10 cellular contexts compared by ENCODE assay signal in the genomic region with DNA sequence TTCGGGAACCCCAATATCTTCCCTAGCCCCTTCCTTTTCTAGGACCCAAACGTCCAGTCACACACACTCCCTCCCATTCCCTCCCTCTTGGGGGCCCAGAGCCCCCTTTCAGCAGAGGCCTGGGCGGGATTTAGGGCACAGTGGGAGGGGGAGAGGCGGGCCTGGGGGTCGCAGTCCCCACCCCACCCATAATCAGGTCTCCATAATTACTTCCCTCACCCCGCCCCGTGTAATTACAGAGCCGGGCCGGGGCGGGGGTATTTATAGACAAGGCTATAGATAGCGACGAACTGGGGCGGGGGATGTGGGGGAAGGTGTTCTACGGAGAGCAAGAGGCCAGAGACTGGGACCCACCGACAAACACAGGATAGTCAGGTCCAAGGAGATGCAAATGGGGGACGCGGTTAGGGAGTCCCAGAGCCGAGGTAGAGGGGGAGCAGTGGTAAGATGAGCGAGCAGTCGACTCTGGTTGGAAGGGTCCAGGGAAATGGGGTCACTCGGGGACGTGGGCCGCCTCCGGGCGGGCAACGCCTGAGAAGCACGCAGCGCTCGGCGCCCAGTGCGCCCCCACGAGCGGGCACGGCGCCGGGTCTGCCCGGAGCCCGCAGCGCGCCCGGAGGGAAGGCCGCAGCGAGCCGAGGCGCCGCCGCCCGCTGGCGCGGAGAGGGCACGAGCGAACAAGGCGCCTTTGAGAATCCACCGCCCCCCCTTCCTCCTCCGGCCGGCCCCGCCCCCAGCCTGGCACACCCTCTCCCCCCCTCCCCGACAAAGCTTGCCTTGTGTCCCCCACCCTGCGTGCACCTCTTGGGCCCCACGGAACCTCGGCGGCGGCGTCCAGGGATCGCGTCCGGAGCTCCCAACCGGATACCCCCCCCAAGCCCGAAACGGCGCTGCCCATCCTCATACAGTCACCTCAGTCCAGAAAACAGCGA. TPM values are rescaled to one million over a fixed set of nuclear protein-coding genes. Genes with fewer than 3 reads are reported as not detected.
DNase-seq lines count a peak whose midpoint lies in the region; ATAC-seq and TF ChIP-seq lines count a peak whose summit lies in the region.
"Had no signal": no experiment of that assay in that cellular context is flagged by ENCODE, and none has a peak within 500 bp of the region (broad histone marks: within the 10 kb centered on the region; RNA-seq: fewer than 3 reads in every experiment).

No MANE protein-coding gene starts in this region.

- H3K27me3 Mint-ChIP-seq in activated T-cell treated with anti-CD3 and anti-CD28 coated beads, Interleukin-2, amount 50 U/mL, for 24 hours = peaks cover 23% of the 10 kb centered on the region

- ATAC-seq in gastroesophageal sphincter (peak; percentile 33), HG03139 (IDR thresholded peaks at IDR 0.05; ENCODE audit: unreplicated experiment) (no peak), HG02884 (IDR thresholded peaks at IDR 0.05; ENCODE audit: unreplicated experiment) (no peak), GM21526 (IDR thresholded peaks at IDR 0.05; ENCODE audit: low FRiP score, unreplicated experiment) (no peak)

- H3K9me3 ChIP-seq in gastroesophageal sphincter = no peaks in the 10 kb centered on the region

- H3K4me1 ChIP-seq in gastroesophageal sphincter = peaks cover 0 to 30% (median 9%) of the 10 kb centered on the region in 3 donors

- H3K36me3 ChIP-seq in gastroesophageal sphincter = peaks cover 0 to 40% of the 10 kb centered on the region in 2 donors

- H3K36me3 Mint-ChIP-seq in activated T-cell treated with anti-CD3 and anti-CD28 coated beads, Interleukin-2, amount 50 U/mL, for 24 hours (ENCODE audit: low read depth) = peaks cover 43% of the 10 kb centered on the region

- no peaks in the 10 kb centered on the region for H3K9me3 Mint-ChIP-seq in activated T-cell treated with anti-CD3 and anti-CD28 coated beads, Interleukin-2, amount 50 U/mL, for 24 hours

- peaks cover 44% of the 10 kb centered on the region for H3K27me3 ChIP-seq in gastroesophageal sphincter

- WGBS in gastroesophageal sphincter (ENCODE audit: low coverage in 1 of 2), 2 donors = 0% methylated on average over 4 to 5 of the region's 72 CpGs

- DNase-seq in GM10266 (ENCODE audit: extremely low spot score) (peak; percentile 56), occipital lobe (lab: John Stamatoyannopoulos, UW) (peak; percentile 58), NOMO-1 treated with DMSO at 0.1 percent for 48 hours (lab: John Stamatoyannopoulos, UW; ENCODE audit: unreplicated experiment) (no peak)
- DNase-seq in activated T-cell treated with anti-CD3 and anti-CD28 coated beads, Interleukin-2, amount 50 U/mL, for 24 hours = peak; percentile 55

- peak overlapping the region in 3 of 4 donors; percentile 48 to 79 (median 72) for H3K27ac ChIP-seq in gastroesophageal sphincter
- H3K27ac ChIP-seq: KMS-11 had no signal

- peak overlapping the region; percentile 59 for H3K27ac Mint-ChIP-seq in activated T-cell treated with anti-CD3 and anti-CD28 coated beads, Interleukin-2, amount 50 U/mL, for 24 hours

- H3K4me1 Mint-ChIP-seq in activated T-cell treated with anti-CD3 and anti-CD28 coated beads, Interleukin-2, amount 50 U/mL, for 24 hours (ENCODE audit: low read depth) = peaks cover 32% of the 10 kb centered on the region

- no peak for TF ChIP-seq CTCF in GM10266 (IDR thresholded peaks at IDR 0.05; ENCODE audit: control insufficient read depth, insufficient read depth, low read depth, missing control alignments)
- TF ChIP-seq CTCF in gastroesophageal sphincter (IDR thresholded peaks at IDR 0.05) = peak in 1 of 4 experiments; percentile 4

- peak overlapping the region; percentile 60 for H3K4me3 Mint-ChIP-seq in activated T-cell treated with anti-CD3 and anti-CD28 coated beads, Interleukin-2, amount 50 U/mL, for 24 hours

- no peak for TF ChIP-seq POLR2A in gastroesophageal sphincter (IDR thresholded peaks at IDR 0.05)

- TF ChIP-seq EP300 in gastroesophageal sphincter (IDR thresholded peaks at IDR 0.05) = no peak

- peak overlapping the region; percentile 15 to 45 for H3K4me3 ChIP-seq in gastroesophageal sphincter
- H3K4me3 ChIP-seq: lung had no signal

RNA-seq across cellular contexts. Expression of a gene that starts 0.7 kb away (rescaled TPM):
- total RNA-seq in gastroesophageal sphincter (1 to 10 TPM in 1 of 4 donors, under 1 TPM in 3; 0.35 to 1.4 (median 0.45) TPM), occipital lobe (0.94 TPM)

RNA-seq across cellular contexts. Expression of a gene that starts 7.5 kb away (rescaled TPM):
- total RNA-seq in gastroesophageal sphincter (10 to 100 TPM; 20.0 to 38.8 (median 28.9) TPM), occipital lobe (22.6 TPM)

RNA-seq across cellular contexts. Expression of a gene that starts 7.7 kb away (rescaled TPM):
- 10 to 100 TPM; 54.6 to 79.9 (median 66.4) TPM for total RNA-seq in gastroesophageal sphincter
- total RNA-seq in occipital lobe = 34.8 TPM

RNA-seq across cellular contexts. Expression of a gene that starts 11.5 kb away (rescaled TPM):
- total RNA-seq in gastroesophageal sphincter (10 to 100 TPM in 3 of 4 donors, 1 to 10 TPM in 1; 2.2 to 16.1 (median 12.2) TPM), occipital lobe (4.5 TPM)

RNA-seq across cellular contexts. Expression of a gene that starts 15.4 kb away (rescaled TPM):
- total RNA-seq in gastroesophageal sphincter (10 to 100 TPM; 12.5 to 23.8 (median 17.7) TPM), occipital lobe (20.6 TPM)
